In genomic region chr5:133531178-133531577, GRCh38 we compare ENCODE assay signal across 17 cellular contexts.
DNase-seq lines count a peak whose midpoint lies in the region; ATAC-seq lines count a peak whose summit lies in the region.
"Had no signal": no experiment of that assay in that cellular context is flagged by ENCODE, and none has a peak within 500 bp of the region (broad histone marks: within the 10 kb centered on the region; RNA-seq: fewer than 3 reads in every experiment).

No MANE protein-coding gene starts in this region.

- DNase-seq in cerebellum (ENCODE audit: low spot score), result no peak
- no peak for DNase-seq in NCI-H82 treated with DMSO at 0.1 percent for 48 hours (lab: John Stamatoyannopoulos, UW; ENCODE audit: unreplicated experiment)
- DNase-seq in NCI-H69 (lab: John Stamatoyannopoulos, UW), result no peak
- DNase-seq: activated CD4-positive, alpha-beta T cell treated with anti-CD3 and anti-CD28 coated beads for 48 hours; H7; NCI-H1092 treated with DMSO at 0.1 percent for 48 hours; posterior cingulate gyrus; SHP77; stimulated activated CD4-positive, alpha-beta T cell treated with anti-CD3 and anti-CD28 coated beads, Interleukin-15, amount 100 ng/mL, for 24 hours; T-helper 9 cell had no signal

- no peaks in the 10 kb centered on the region for H3K27me3 ChIP-seq in skeletal muscle tissue (ENCODE audit: control insufficient read depth in 3 of 3, insufficient read depth in 3 of 3, low read length in 3 of 3)
- H3K27me3 ChIP-seq: BLaER1, testis had no signal

- H3K36me3 ChIP-seq in skeletal muscle tissue (ENCODE audit: control insufficient read depth in 3 of 3, insufficient read depth in 3 of 3, low read length in 3 of 3), result no peaks in the 10 kb centered on the region
- H3K36me3 ChIP-seq: BLaER1, heart right ventricle had no signal

- H3K4me1 ChIP-seq in skeletal muscle tissue (ENCODE audit: control insufficient read depth in 3 of 3, insufficient read depth in 3 of 3, low read length in 3 of 3), result peaks cover 4 to 8% (median 4%) of the 10 kb centered on the region in 3 donors
- H3K4me1 ChIP-seq: BLaER1, testis had no signal

- ATAC-seq in GM18858 (IDR thresholded peaks at IDR 0.05; ENCODE audit: unreplicated experiment) (peak; percentile 62), GM21723 (IDR thresholded peaks at IDR 0.05; ENCODE audit: unreplicated experiment) (peak; percentile 67), HG03280 (IDR thresholded peaks at IDR 0.05; ENCODE audit: unreplicated experiment) (peak; percentile 68)

- H3K27ac ChIP-seq in skeletal muscle tissue (ENCODE audit: low read depth, low read length), result peak overlapping the region; percentile 55
- H3K27ac ChIP-seq: BLaER1, heart right ventricle, testis had no signal

- no peak overlapping the region for H3K9ac ChIP-seq in skeletal muscle tissue (ENCODE audit: low read depth in 1 of 3, low read length in 3 of 3)
- H3K9ac ChIP-seq: BLaER1 had no signal

- H3K4me3 ChIP-seq in skeletal muscle tissue (ENCODE audit: low read length in 3 of 3), result no peak overlapping the region
- H3K4me3 ChIP-seq: BLaER1, heart right ventricle, testis had no signal

- no peaks in the 10 kb centered on the region for H3K9me3 ChIP-seq in skeletal muscle tissue (ENCODE audit: control insufficient read depth in 3 of 3, low read length in 3 of 3)
- H3K9me3 ChIP-seq: BLaER1, heart right ventricle, testis had no signal
